18 cellular contexts compared by ENCODE assay signal in genomic region chr6:133835901-133836300, GRCh38. TPM values are rescaled to one million over a fixed set of nuclear protein-coding genes. Genes with fewer than 3 reads are reported as not detected.
DNase-seq lines count a peak whose midpoint lies in the region; ATAC-seq and TF ChIP-seq lines count a peak whose summit lies in the region.
"Had no signal": no experiment of that assay in that cellular context is flagged by ENCODE, and none has a peak within 500 bp of the region (broad histone marks: within the 10 kb centered on the region; RNA-seq: fewer than 3 reads in every experiment).

No MANE protein-coding gene starts in this region.

- DNase-seq in AG10803 (ENCODE audit: low read depth) (peak; percentile 14), HFFc6 (no peak), dedifferentiated amniotic fluid mesenchymal stem cell (ENCODE audit: extremely low spot score) (peak; percentile 28), omental fat pad (ENCODE audit: low spot score) (no peak)
- DNase-seq: activated CD4-positive, alpha-beta memory T cell treated with anti-CD3 and anti-CD28 coated beads for 36 hours; activated naive CD4-positive, alpha-beta T cell treated with anti-CD3 and anti-CD28 coated beads, Interleukin-2, amount 50 U/mL, for 16 hours; activated T-cell treated with anti-CD3 and anti-CD28 coated beads, Interleukin-2, amount 50 U/mL, for 4 hours; head of caudate nucleus; NCI-H187 treated with DMSO at 0.1 percent for 48 hours; NCI-H446 treated with DMSO at 0.1 percent for 48 hours; SHP77 treated with DMSO at 0.1 percent for 48 hours; stimulated activated CD4-positive, alpha-beta T cell treated with anti-CD3 and anti-CD28 coated beads, Interleukin-4, amount 100 ng/mL, for 1 hour had no signal

- TF ChIP-seq CTCF in AG10803 (conservative IDR thresholded peaks at IDR 0.05; ENCODE audit: low read length), result peak; percentile 39
- peak; percentile 63 for TF ChIP-seq CTCF in HFFc6 (IDR thresholded peaks at IDR 0.05)
- peak; percentile 30 to 32 (median 31) for TF ChIP-seq CTCF in nephron (IDR thresholded peaks at IDR 0.05; ENCODE audit: unreplicated experiment in 3 of 3)
- TF ChIP-seq CTCF in omental fat pad (IDR thresholded peaks at IDR 0.05), result no peak

- H3K27ac Mint-ChIP-seq in HFFc6 (no peak overlapping the region), nephron (peak overlapping the region; percentile 85 to 92 (median 91))
- H3K27ac Mint-ChIP-seq: activated CD4-positive, alpha-beta memory T cell treated with anti-CD3 and anti-CD28 coated beads for 36 hours; brain had no signal

- H3K4me1 Mint-ChIP-seq in HFFc6 (ENCODE audit: low read depth) (peaks cover 14% of the 10 kb centered on the region), nephron (peaks cover 19% of the 10 kb centered on the region)

- H3K36me3 Mint-ChIP-seq in HFFc6 (ENCODE audit: low read depth) (0 out of 2 replicates have a peak, but pooled peaks cover 3% of the 10 kb centered on the region), nephron (ENCODE audit: low read depth) (no peaks in the 10 kb centered on the region)
- H3K36me3 Mint-ChIP-seq: activated CD4-positive, alpha-beta memory T cell treated with anti-CD3 and anti-CD28 coated beads for 36 hours; brain had no signal

- no peak for ATAC-seq in GM21423 (IDR thresholded peaks at IDR 0.05; ENCODE audit: unreplicated experiment)
- no peak for ATAC-seq in HG03354 (IDR thresholded peaks at IDR 0.05; ENCODE audit: poor library complexity, severe bottlenecking, unreplicated experiment)
- no peak for ATAC-seq in omental fat pad (ENCODE audit: low FRiP score)
- ATAC-seq: activated T-cell treated with anti-CD3 and anti-CD28 coated beads, Interleukin-2, amount 50 U/mL, for 4 hours had no signal

- no peaks in the 10 kb centered on the region for H3K9me3 Mint-ChIP-seq in HFFc6
- no peaks in the 10 kb centered on the region for H3K9me3 Mint-ChIP-seq in nephron
- H3K9me3 Mint-ChIP-seq: activated CD4-positive, alpha-beta memory T cell treated with anti-CD3 and anti-CD28 coated beads for 36 hours; activated T-cell treated with anti-CD3 and anti-CD28 coated beads, Interleukin-2, amount 50 U/mL, for 4 hours had no signal

- H3K27me3 Mint-ChIP-seq in HFFc6 (ENCODE audit: insufficient read depth) (no peaks in the 10 kb centered on the region; the same call in 1 of the 2 replicates), nephron (ENCODE audit: low read depth) (no peaks in the 10 kb centered on the region)

- H3K4me3 ChIP-seq in AG10803 (ENCODE audit: low read length), result no peak overlapping the region

- H3K4me3 Mint-ChIP-seq in HFFc6 (no peak overlapping the region), nephron (peak overlapping the region; percentile 24 to 67 (median 36))
- H3K4me3 Mint-ChIP-seq: activated CD4-positive, alpha-beta memory T cell treated with anti-CD3 and anti-CD28 coated beads for 36 hours; activated T-cell treated with anti-CD3 and anti-CD28 coated beads, Interleukin-2, amount 50 U/mL, for 4 hours; brain had no signal

RNA-seq across cellular contexts. Expression of gene TCF21, which starts 53.0 kb away (rescaled TPM):
- not detected for total RNA-seq in HFFc6 (2021; fragmentation: NEBNext Ultra II Directional; extraction: Animal tissue kit (Norgen Biotek cat#: 25700))
- 10 to 100 TPM in 1 of 4 donors, 1 to 10 TPM in 3; 5.8 to 13.7 (median 7.1) TPM for total RNA-seq in omental fat pad
- total RNA-seq: activated CD4-positive, alpha-beta memory T cell treated with anti-CD3 and anti-CD28 coated beads for 36 hours; dermis microvascular lymphatic vessel endothelial cell; T-helper 1 cell treated with Interleukin-12 subunit alpha and Interleukin-12 subunit beta and Interleukin-4 antibody, amounts not matched to agents 30 ng/mL and 1 ng/mL, for 36 hours had no signal

Comparison
In these comparisons a context has a peak if more than half of its experiments do, and no peak if none do; other contexts are left out.
1. DNase-seq: peak in AG10803 (single experiment) and dedifferentiated amniotic fluid mesenchymal stem cell (single experiment); none in HFFc6 (single experiment) and omental fat pad (single experiment).
2. CTCF ChIP-seq: peak in AG10803 (single experiment), HFFc6 (single experiment) and nephron (3 of 3); none in omental fat pad (0 of 3).
3. RNA of gene TCF21, which starts 53.0 kb away (total RNA-seq): 5.8 to 13.7 TPM in omental fat pad; not detected in HFFc6; every median in the first group is over 4 times any median in the second.